31 cellular contexts compared by ENCODE assay signal in genomic region chr20:56363491-56363890, GRCh38. TPM values are rescaled to one million over a fixed set of nuclear protein-coding genes. Genes with fewer than 3 reads are reported as not detected.
"Had no signal": no experiment of that assay in that cellular context is flagged by ENCODE, and none has a peak within 500 bp of the region (broad histone marks: within the 10 kb centered on the region; RNA-seq: fewer than 3 reads in every experiment).

No MANE protein-coding gene starts in this region.

- H3K36me3 ChIP-seq: breast epithelium, WERI-Rb-1 had no signal

- H3K27ac Mint-ChIP-seq: activated B cell treated with CpG ODN at 0.5 μM for 24 hours; activated CD8-positive, alpha-beta T cell treated with anti-CD3 and anti-CD28 coated beads for 36 hours; activated naive CD8-positive, alpha-beta T cell; activated T-helper 17 cell treated with anti-CD3 and anti-CD28 coated beads, Interleukin-2, amount 50 U/mL, for 72 hours; dendritic cell treated with granulocyte-macrophage colony-stimulating factor and Interleukin-4, amounts not matched to agents 40 ng/mL and 50 ng/mL, for 4 days; endodermal cell; T-helper 17 cell; T-helper 2 cell treated with Interferon-gamma antibody and Interleukin-4, amounts not matched to agents 5 μg/mL and 100 μg/mL, for 36 hours had no signal

- H3K4me3 Mint-ChIP-seq: activated B cell treated with CpG ODN at 0.5 μM for 24 hours; activated CD8-positive, alpha-beta T cell treated with anti-CD3 and anti-CD28 coated beads for 36 hours; activated naive CD8-positive, alpha-beta T cell; activated T-cell treated with anti-CD3 and anti-CD28 coated beads, Interleukin-2, amount 50 U/mL, for 4 hours; activated T-helper 17 cell treated with anti-CD3 and anti-CD28 coated beads, Interleukin-2, amount 50 U/mL, for 72 hours; brain; dendritic cell treated with granulocyte-macrophage colony-stimulating factor and Interleukin-4, amounts not matched to agents 40 ng/mL and 50 ng/mL, for 4 days; endodermal cell; T-helper 17 cell; T-helper 2 cell treated with Interferon-gamma antibody and Interleukin-4, amounts not matched to agents 5 μg/mL and 100 μg/mL, for 36 hours had no signal

- H3K27ac ChIP-seq: ascending aorta, cardiac muscle cell, coronary artery, esophagus muscularis mucosa, foreskin keratinocyte, WERI-Rb-1 had no signal

- H3K27me3 ChIP-seq: ascending aorta, breast epithelium, cardiac muscle cell, dorsolateral prefrontal cortex, esophagus muscularis mucosa, foreskin keratinocyte, gastrocnemius medialis, heart left ventricle had no signal

- H3K4me1 ChIP-seq: foreskin keratinocyte had no signal

- H3K4me3 ChIP-seq: ascending aorta, cardiac muscle cell, coronary artery, dorsolateral prefrontal cortex, esophagus muscularis mucosa, gastrocnemius medialis, heart left ventricle had no signal

- H3K9me3 Mint-ChIP-seq: activated B cell treated with CpG ODN at 0.5 μM for 24 hours; activated CD8-positive, alpha-beta T cell treated with anti-CD3 and anti-CD28 coated beads for 36 hours; activated T-cell treated with anti-CD3 and anti-CD28 coated beads, Interleukin-2, amount 50 U/mL, for 4 hours; activated T-helper 17 cell treated with anti-CD3 and anti-CD28 coated beads, Interleukin-2, amount 50 U/mL, for 72 hours; brain; dendritic cell treated with granulocyte-macrophage colony-stimulating factor and Interleukin-4, amounts not matched to agents 40 ng/mL and 50 ng/mL, for 4 days; endodermal cell; T-helper 2 cell treated with Interferon-gamma antibody and Interleukin-4, amounts not matched to agents 5 μg/mL and 100 μg/mL, for 36 hours had no signal

- H3K27me3 Mint-ChIP-seq: activated B cell treated with CpG ODN at 0.5 μM for 24 hours; activated CD8-positive, alpha-beta T cell treated with anti-CD3 and anti-CD28 coated beads for 36 hours; activated naive CD8-positive, alpha-beta T cell; activated T-helper 17 cell treated with anti-CD3 and anti-CD28 coated beads, Interleukin-2, amount 50 U/mL, for 72 hours; brain; dendritic cell treated with granulocyte-macrophage colony-stimulating factor and Interleukin-4, amounts not matched to agents 40 ng/mL and 50 ng/mL, for 4 days; T-helper 17 cell had no signal

- H3K9me3 ChIP-seq: ascending aorta, breast epithelium, esophagus muscularis mucosa, gastrocnemius medialis, heart left ventricle had no signal

- H3K36me3 Mint-ChIP-seq: activated naive CD8-positive, alpha-beta T cell had no signal

- DNase-seq: activated B cell treated with CpG ODN at 0.5 μM for 24 hours; activated CD4-positive, alpha-beta T cell treated with anti-CD3 and anti-CD28 coated beads for 48 hours; activated CD4-positive, alpha-beta T cell treated with anti-CD3 and anti-CD28 coated beads, Interleukin-2, amount 50 U/mL, for 1 hour; activated CD4-positive, alpha-beta T cell treated with anti-CD3 and anti-CD28 coated beads, Interleukin-2, amount 50 U/mL, for 48 hours; activated CD8-positive, alpha-beta memory T cell treated with anti-CD3 and anti-CD28 coated beads for 24 hours; activated CD8-positive, alpha-beta T cell treated with anti-CD3 and anti-CD28 coated beads for 36 hours; activated effector memory CD4-positive, alpha-beta T cell treated with Interleukin-2 at 50 U/mL for 16 hours; activated gamma-delta T cell treated with Interleukin-2 at 50 U/mL for 16 hours; activated naive CD4-positive, alpha-beta T cell treated with anti-CD3 and anti-CD28 coated beads, Interleukin-2, amount 50 U/mL, for 16 hours; activated naive CD4-positive, alpha-beta T cell treated with Interleukin-2 at 50 U/mL for 16 hours; activated T-cell treated with anti-CD3 and anti-CD28 coated beads, Interleukin-2, amount 50 U/mL, for 4 hours; central memory CD4-positive, alpha-beta T cell; effector memory CD4-positive, alpha-beta T cell; endodermal cell; foreskin keratinocyte; gastrocnemius medialis; T-helper 17 cell; T1000 had no signal

RNA-seq across cellular contexts. Expression of gene AURKA, which starts 28.5 kb away (rescaled TPM):
- total RNA-seq: ascending aorta had no signal

RNA-seq across cellular contexts. Expression of gene CASS4, which starts 48.6 kb away (rescaled TPM):
- total RNA-seq: endodermal cell, foreskin keratinocyte had no signal
- polyA plus RNA-seq: cardiac muscle cell had no signal
